ENCODE assay signal across 8 cellular contexts in the genomic region with DNA sequence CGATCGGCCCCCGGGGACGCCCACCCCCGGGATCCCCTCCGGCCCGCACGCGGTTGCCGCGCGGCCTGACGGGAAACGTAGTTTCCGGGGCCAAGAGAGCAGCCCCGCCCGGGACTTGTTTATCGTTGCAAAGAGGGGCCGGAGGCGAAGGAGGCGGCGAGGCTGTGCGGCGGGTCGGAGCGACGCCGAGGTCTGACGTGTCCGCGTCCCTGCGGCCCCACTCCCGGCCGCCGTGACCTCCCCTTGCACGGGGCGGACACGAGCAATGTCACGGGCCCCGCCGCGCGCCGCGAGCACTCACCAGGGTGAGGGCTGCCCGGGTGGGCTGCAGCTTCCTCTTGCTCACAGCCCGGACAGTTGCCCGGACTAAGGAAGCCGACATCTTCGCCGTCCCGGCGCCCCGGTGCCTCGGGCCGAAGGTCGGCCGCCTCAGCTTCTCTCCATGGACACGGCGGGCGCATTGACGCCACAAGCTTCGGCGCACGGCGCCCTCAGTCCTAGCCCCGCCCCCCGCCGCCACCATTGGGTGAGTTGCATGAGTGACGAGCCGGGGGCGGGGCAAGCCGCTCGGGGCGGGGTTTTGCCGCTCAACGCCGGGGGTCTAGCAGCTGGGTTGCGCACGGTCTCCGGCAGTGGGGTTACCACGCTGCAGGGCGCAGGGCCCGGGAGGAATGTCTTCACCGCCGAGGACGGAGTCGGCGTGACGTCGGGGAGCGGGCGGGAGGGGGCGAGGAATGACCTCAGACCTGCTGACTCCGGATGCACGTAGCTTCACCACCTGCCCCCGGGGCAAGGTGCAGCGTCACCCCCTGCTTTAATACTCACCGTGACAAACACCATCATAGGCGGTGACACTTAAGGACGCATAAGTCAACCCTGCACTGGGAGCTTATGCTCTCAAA. TPM values are rescaled to one million over a fixed set of nuclear protein-coding genes. Genes with fewer than 3 reads are reported as not detected.
DNase-seq lines count a peak whose midpoint lies in the region; FAIRE-seq and TF ChIP-seq lines count a peak whose summit lies in the region.

A gene (minus strand): TSS at position 462 of the 902 bp plus-strand sequence. CDS start 80 bp downstream, at position 382.

- no peaks in the 10 kb centered on the region for H3K9me3 Mint-ChIP-seq in activated naive CD4-positive, alpha-beta T cell treated with anti-CD3 and anti-CD28 coated beads for 36 hours

- peaks cover 23% of the 10 kb centered on the region for H3K36me3 ChIP-seq in neutrophil

- no peaks in the 10 kb centered on the region for H3K27me3 ChIP-seq in neutrophil

- H3K4me3 ChIP-seq in HFF-Myc (replicated peaks; ENCODE audit: low read depth, low read length) (peak within 1 kb of the TSS; percentile 67), neutrophil (ENCODE audit: low read depth in 1 of 2, low read length in 1 of 2) (peak within 1 kb of the TSS; percentile 71 to 91)

- DNase-seq in GM04504 (ENCODE audit: low read depth) (peak; percentile 79), HFF-Myc (ENCODE audit: extremely low read depth, low read depth) (peak; percentile 61), MV-4-11 (lab: John Stamatoyannopoulos, UW) (peak; percentile 85), SK-N-DZ (ENCODE audit: low spot score) (peak; percentile 93), frontal cortex (ENCODE audit: low spot score in 2 of 2) (peak; percentile 90), substantia nigra (lab: John Stamatoyannopoulos, UW) (peak; percentile 65 to 99 (median 91))
- peak; percentile 96 for DNase-seq in activated naive CD4-positive, alpha-beta T cell treated with anti-CD3 and anti-CD28 coated beads for 36 hours

- CTCF ChIA-PET in activated naive CD4-positive, alpha-beta T cell treated with anti-CD3 and anti-CD28 coated beads for 36 hours (lab: Charles Lee) = interaction anchor here (0.6 to 1.0 kb wide), 2 partner anchors 15 to 79 kb away, joined by 4 to 5 read pairs; no protein-coding TSS in a partner anchor

- H3K4me1 Mint-ChIP-seq in activated naive CD4-positive, alpha-beta T cell treated with anti-CD3 and anti-CD28 coated beads for 36 hours (ENCODE audit: low read depth) = peaks cover 40% of the 10 kb centered on the region

- FAIRE-seq in frontal cortex (lab: Jason Lieb, UNC) = no peak

- peak within 1 kb of the TSS; percentile 94 for H3K27ac Mint-ChIP-seq in activated naive CD4-positive, alpha-beta T cell treated with anti-CD3 and anti-CD28 coated beads for 36 hours

- H3K4me1 ChIP-seq in neutrophil (ENCODE audit: control insufficient read depth in 1 of 2, insufficient read depth in 1 of 2, low read depth in 1 of 2, low read length in 1 of 2) = peaks cover 42 to 51% of the 10 kb centered on the region in 2 experiments

- peaks cover 3% of the 10 kb centered on the region for H3K36me3 Mint-ChIP-seq in activated naive CD4-positive, alpha-beta T cell treated with anti-CD3 and anti-CD28 coated beads for 36 hours (ENCODE audit: low read depth)

- intact Hi-C loops in activated naive CD4-positive, alpha-beta T cell treated with anti-CD3 and anti-CD28 coated beads for 36 hours (cut with micrococcal nuclease) = loop anchor here (1.0 to 10.0 kb wide), 8 partner anchors 21 to 1692 kb away; a partner anchor contains a TSS

- peak within 1 kb of the TSS; percentile 89 for H3K4me3 Mint-ChIP-seq in activated naive CD4-positive, alpha-beta T cell treated with anti-CD3 and anti-CD28 coated beads for 36 hours

- TF ChIP-seq CTCF in HFF-Myc (IDR thresholded peaks at IDR 0.05; ENCODE audit: low read depth, low read length, missing control alignments) (no peak), neutrophil (IDR thresholded peaks at IDR 0.05) (peak; percentile 29)

- H3K27ac ChIP-seq in neutrophil = peak within 1 kb of the TSS; percentile 93
- peak within 1 kb of the TSS; percentile 91 for H3K27ac ChIP-seq in substantia nigra (ENCODE audit: low read depth, low read length, poor library complexity, severe bottlenecking)

- no peaks in the 10 kb centered on the region for H3K27me3 Mint-ChIP-seq in activated naive CD4-positive, alpha-beta T cell treated with anti-CD3 and anti-CD28 coated beads for 36 hours (ENCODE audit: low read depth)

- no peaks in the 10 kb centered on the region for H3K9me3 ChIP-seq in neutrophil

RNA-seq across cellular contexts. Expression of the gene that starts here (rescaled TPM):
- polyA plus RNA-seq in SK-N-DZ (2014; cell fraction: cytosol; rRNA removed) = 63.5 and 72.3 TPM in 2 replicates
- 34.8 and 41.6 TPM in 2 replicates for polyA plus RNA-seq in SK-N-DZ (2014; cell fraction: nucleus; rRNA removed)
- 10 to 100 TPM; 18.4 to 18.7 TPM for total RNA-seq in activated naive CD4-positive, alpha-beta T cell treated with anti-CD3 and anti-CD28 coated beads for 36 hours
- total RNA-seq in frontal cortex = 92.5 TPM

Comparison
In these comparisons a context has a peak if more than half of its experiments do, and no peak if none do; other contexts are left out.
1. Peak in every context shown above with its lines: DNase-seq, H3K4me3 ChIP-seq and H3K27ac ChIP-seq.